ENCODE assay signal across 8 cellular contexts in the genomic region with DNA sequence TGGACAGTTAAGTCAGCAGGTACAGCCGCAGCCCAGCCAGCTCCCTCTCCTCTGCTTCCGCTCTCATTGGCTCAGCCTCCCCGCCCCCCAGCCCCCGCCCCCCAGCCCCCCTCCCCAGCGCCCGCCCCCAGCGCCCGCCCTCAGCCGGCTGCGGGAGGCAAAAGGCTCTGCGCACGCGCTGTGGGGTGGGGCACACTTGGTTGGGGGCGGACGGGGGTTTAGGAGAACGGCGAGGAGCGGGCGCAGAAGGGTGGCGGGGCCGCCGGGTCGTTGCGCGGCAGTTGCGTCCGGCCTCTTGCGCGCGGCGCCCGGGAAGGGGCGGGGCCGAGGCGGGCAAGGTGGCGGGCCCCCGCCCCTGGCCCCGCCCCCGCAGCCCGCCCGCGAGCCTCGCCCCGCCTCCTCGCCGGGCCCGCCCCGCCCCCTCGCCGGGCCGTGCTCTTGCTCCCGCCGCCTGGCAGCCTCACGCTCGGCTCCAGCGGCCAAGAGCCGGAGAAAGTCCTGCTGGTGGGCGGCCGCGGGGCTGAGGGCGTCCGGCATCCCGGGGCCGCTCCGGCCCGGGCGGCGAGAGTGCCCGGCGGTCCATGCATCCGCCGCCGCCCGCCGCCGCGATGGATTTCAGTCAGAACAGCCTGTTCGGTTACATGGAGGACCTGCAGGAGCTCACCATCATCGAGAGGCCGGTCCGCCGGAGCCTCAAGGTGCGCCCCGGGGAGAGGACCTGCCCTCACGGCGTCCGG. TPM values are rescaled to one million over a fixed set of nuclear protein-coding genes. Genes with fewer than 3 reads are reported as not detected.
DNase-seq lines count a peak whose midpoint lies in the region; ATAC-seq, FAIRE-seq and TF ChIP-seq lines count a peak whose summit lies in the region.

A gene with protein sequence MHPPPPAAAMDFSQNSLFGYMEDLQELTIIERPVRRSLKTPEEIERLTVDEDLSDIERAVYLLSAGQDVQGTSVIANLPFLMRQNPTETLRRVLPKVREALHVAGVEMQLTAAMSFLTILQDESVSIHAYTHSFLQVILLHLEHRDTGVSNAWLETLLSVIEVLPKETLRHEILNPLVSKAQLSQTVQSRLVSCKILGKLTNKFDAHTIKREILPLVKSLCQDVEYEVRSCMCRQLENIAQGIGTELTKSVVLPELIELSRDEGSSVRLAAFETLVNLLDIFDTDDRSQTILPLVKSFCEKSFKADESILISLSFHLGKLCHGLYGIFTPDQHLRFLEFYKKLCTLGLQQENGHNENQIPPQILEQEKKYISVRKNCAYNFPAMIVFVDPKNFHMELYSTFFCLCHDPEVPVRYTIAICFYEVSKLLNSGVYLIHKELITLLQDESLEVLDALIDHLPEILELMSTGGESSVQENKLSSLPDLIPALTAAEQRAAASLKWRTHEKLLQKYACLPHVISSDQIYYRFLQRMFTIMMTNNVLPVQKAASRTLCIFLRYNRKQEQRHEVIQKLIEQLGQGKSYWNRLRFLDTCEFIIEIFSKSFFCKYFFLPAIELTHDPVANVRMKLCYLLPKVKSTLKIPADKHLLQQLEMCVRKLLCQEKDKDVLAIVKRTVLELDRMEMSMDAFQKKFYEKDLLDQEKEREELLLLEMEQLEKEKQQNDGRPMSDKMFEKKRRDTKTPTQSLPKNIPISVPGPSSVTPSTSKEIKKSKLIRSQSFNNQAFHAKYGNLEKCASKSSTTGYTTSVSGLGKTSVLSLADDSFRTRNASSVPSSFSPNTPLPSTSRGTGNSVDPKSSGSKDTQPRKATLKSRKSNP (plus strand): TSS at position 438 of the 737 bp plus-strand sequence. CDS start 144 bp downstream, at position 582.

- H3K27me3 ChIP-seq in astrocyte (ENCODE audit: insufficient read depth, low read length) (peaks cover 29% of the 10 kb centered on the region), hepatocyte (peaks cover 56% of the 10 kb centered on the region), aorta (ENCODE audit: control insufficient read depth in 1 of 2, insufficient read depth in 2 of 2, low read length in 1 of 2) (no peaks in the 10 kb centered on the region)

- no peaks in the 10 kb centered on the region for H3K79me2 ChIP-seq in astrocyte (ENCODE audit: insufficient read depth, low read length)
- H3K79me2 ChIP-seq in hepatocyte: no peaks in the 10 kb centered on the region

- peak within 1 kb of the TSS; percentile 79 for H3K27ac Mint-ChIP-seq in astrocyte (ENCODE audit: unreplicated experiment)

- no peaks in the 10 kb centered on the region for H3K36me3 Mint-ChIP-seq in astrocyte (ENCODE audit: low read depth, unreplicated experiment)

- peaks cover 5% of the 10 kb centered on the region for H3K4me1 Mint-ChIP-seq in astrocyte (ENCODE audit: low read depth, unreplicated experiment)

- intact Hi-C loops in aorta (cut with DNase I): no loop called here

- ATAC-seq in HG02798 (IDR thresholded peaks at IDR 0.05; ENCODE audit: poor library complexity, unreplicated experiment) (peak; percentile 86), aorta (ENCODE audit: low FRiP score) (peak; percentile 92)

- peak within 1 kb of the TSS; percentile 63 for H3K9ac ChIP-seq in astrocyte (ENCODE audit: low read length)

- no peak for FAIRE-seq in astrocyte (lab: Jason Lieb, UNC)

- H3K36me3 ChIP-seq in astrocyte (ENCODE audit: insufficient read depth, low read length): no peaks in the 10 kb centered on the region
- H3K36me3 ChIP-seq in hepatocyte (replicated peaks; ENCODE audit: insufficient read depth, low read depth): no peaks in the 10 kb centered on the region
- no peaks in the 10 kb centered on the region for H3K36me3 ChIP-seq in aorta (ENCODE audit: control insufficient read depth in 1 of 2, insufficient read depth in 2 of 2, low read length in 1 of 2)

- H3K4me1 ChIP-seq in astrocyte (ENCODE audit: insufficient read depth, low read length) (no peaks in the 10 kb centered on the region), hepatocyte (ENCODE audit: insufficient read depth) (peaks cover 9% of the 10 kb centered on the region), aorta (ENCODE audit: control insufficient read depth in 1 of 2, insufficient read depth in 2 of 2, low read length in 2 of 2) (no peaks in the 10 kb centered on the region)

- H3K9me3 Mint-ChIP-seq in astrocyte (ENCODE audit: unreplicated experiment): no peaks in the 10 kb centered on the region

- H3K4me3 ChIP-seq in GM12865 (ENCODE audit: low read depth, low read length) (peak within 1 kb of the TSS; percentile 63), astrocyte (ENCODE audit: insufficient read depth, low read depth, low read length) (peak within 1 kb of the TSS; percentile 62), hepatocyte (peak within 1 kb of the TSS; percentile 84), retinal pigment epithelial cell (ENCODE audit: low read length) (peak within 1 kb of the TSS; percentile 65), aorta (ENCODE audit: low read length in 2 of 2) (peak within 1 kb of the TSS; percentile 44 to 68)

- peak within 1 kb of the TSS; percentile 88 for H3K4me3 Mint-ChIP-seq in astrocyte (ENCODE audit: unreplicated experiment)

- H3K27ac ChIP-seq in astrocyte (ENCODE audit: low read depth, low read length) (no peak within 1 kb of the TSS), hepatocyte (peak within 1 kb of the TSS; percentile 61), aorta (ENCODE audit: low read depth in 1 of 2, low read length in 2 of 2) (peak within 1 kb of the TSS in 1 of 2 donors; percentile 83)

- H4K20me1 ChIP-seq in astrocyte (ENCODE audit: insufficient read depth, low read length) (no peaks in the 10 kb centered on the region), hepatocyte (ENCODE audit: insufficient read depth, poor library complexity, severe bottlenecking) (no peaks in the 10 kb centered on the region)

- H3K4me2 ChIP-seq in astrocyte (ENCODE audit: low read length): peak within 1 kb of the TSS; percentile 89
- H3K4me2 ChIP-seq in hepatocyte: peak within 1 kb of the TSS; percentile 99

- H3K9me3 ChIP-seq in astrocyte (ENCODE audit: insufficient read depth, low read depth, low read length) (no peaks in the 10 kb centered on the region), hepatocyte (ENCODE audit: low read depth) (no peaks in the 10 kb centered on the region), aorta (ENCODE audit: control insufficient read depth, low read length) (no peaks in the 10 kb centered on the region)

- WGBS in hepatocyte (ENCODE audit: low lambda C conversion rate, missing lambda C conversion rate): 0% methylated on average over 12 of the region's 87 CpGs
- WGBS in aorta, 2 donors: 0 to 1% methylated on average over 16 to 87 of the region's 87 CpGs

- TF ChIP-seq CTCF in GM12865 (IDR thresholded peaks at IDR 0.05; ENCODE audit: insufficient read depth, low read depth, low read length, missing control alignments) (no peak), astrocyte (IDR thresholded peaks at IDR 0.05; ENCODE audit: insufficient read depth, low read depth, low read length) (no peak), hepatocyte (IDR thresholded peaks at IDR 0.05; ENCODE audit: poor library complexity) (no peak), retinal pigment epithelial cell (conservative IDR thresholded peaks at IDR 0.05; ENCODE audit: low read depth, low read length) (no peak)

- DNase-seq in GM12865 (ENCODE audit: low read depth) (peak; percentile 88), NCI-H1694 (lab: John Stamatoyannopoulos, UW) (peak; percentile 93), T-helper 9 cell (peak; percentile 89), astrocyte (ENCODE audit: low read depth) (peak; percentile 47), hepatocyte (ENCODE audit: low spot score) (peak; percentile 96), retinal pigment epithelial cell (ENCODE audit: low read depth) (peak; percentile 40), aorta (peak; percentile 90 to 93)

- no peaks in the 10 kb centered on the region for H3K27me3 Mint-ChIP-seq in astrocyte (ENCODE audit: low read depth, unreplicated experiment)

- H3K9me2 ChIP-seq in hepatocyte (replicated peaks; ENCODE audit: insufficient read depth): no peaks in the 10 kb centered on the region

- peak within 1 kb of the TSS; percentile 70 for H2AFZ ChIP-seq in astrocyte (ENCODE audit: low read depth, low read length)
- peak within 1 kb of the TSS; percentile 97 for H2AFZ ChIP-seq in hepatocyte

RNA-seq across cellular contexts. Expression of the gene that starts here (rescaled TPM):
- total RNA-seq in astrocyte (6.0 and 7.5 TPM in 2 replicates), hepatocyte (2.3 and 3.8 TPM in 2 replicates), aorta (under 1 TPM; 0.10 to 0.93 TPM)
- polyA plus RNA-seq in hepatocyte (0.61 and 1.0 TPM in 2 replicates), aorta (under 1 TPM in 1 of 2 donors, not detected in 1; 0.08 TPM)

Comparison
In these comparisons a context has a peak if more than half of its experiments do, and no peak if none do; other contexts are left out.
1. Peak in DNase-seq, ATAC-seq and H3K4me3 ChIP-seq in aorta; RNA of the gene not detected or under 1 TPM.
2. DNase-seq: peak in every context shown above with its lines; median percentile 96 in hepatocyte; 93 in NCI-H1694; 92 in aorta; 89 in T-helper 9 cell; 88 in GM12865; 47 in astrocyte; 40 in retinal pigment epithelial cell.